In genomic region chr22:20455709-20456063, GRCh38 we compare ENCODE assay signal across 5 cellular contexts.
"Had no signal": no experiment of that assay in that cellular context is flagged by ENCODE, and none has a peak within 500 bp of the region (broad histone marks: within the 10 kb centered on the region; RNA-seq: fewer than 3 reads in every experiment).

No MANE protein-coding gene starts in this region.

- H3K27me3 Mint-ChIP-seq: activated CD4-positive, alpha-beta memory T cell treated with anti-CD3 and anti-CD28 coated beads for 36 hours had no signal

- H3K9me3 Mint-ChIP-seq: activated CD4-positive, alpha-beta memory T cell treated with anti-CD3 and anti-CD28 coated beads for 36 hours; nephron had no signal

- H3K4me3 Mint-ChIP-seq: activated CD4-positive, alpha-beta memory T cell treated with anti-CD3 and anti-CD28 coated beads for 36 hours; nephron had no signal

- FAIRE-seq: frontal cortex had no signal

- H3K9me3 ChIP-seq: left ventricle myocardium inferior, thyroid gland had no signal
